8 cellular contexts compared by ENCODE assay signal in the genomic region with DNA sequence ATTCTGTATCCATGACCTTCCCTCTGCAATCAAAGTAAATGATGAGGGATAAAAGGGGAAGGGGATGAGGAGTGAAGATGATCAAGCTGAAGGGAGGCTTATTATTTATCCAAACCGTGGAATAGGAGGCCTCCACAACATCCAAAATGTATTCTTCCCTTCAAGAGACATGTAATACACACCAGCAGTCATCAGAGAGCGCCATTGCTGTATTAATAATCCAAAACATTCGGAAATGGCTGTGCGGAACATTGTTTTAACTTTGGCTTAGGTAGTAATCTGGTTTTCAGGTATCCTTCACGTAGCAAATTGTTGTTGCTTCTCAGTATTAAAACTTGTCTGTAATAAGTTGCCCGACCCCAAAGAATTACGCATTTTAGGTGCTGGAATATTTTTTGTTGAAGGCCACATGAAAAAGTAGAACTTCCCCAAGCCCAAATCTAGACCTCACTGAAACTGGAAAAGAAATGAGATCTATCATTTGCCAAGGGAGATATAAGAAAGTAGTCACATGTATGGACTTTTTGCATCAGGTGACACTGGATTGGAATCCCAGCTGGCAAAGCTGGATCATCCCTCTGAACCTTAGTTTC. TPM values are rescaled to one million over a fixed set of nuclear protein-coding genes. Genes with fewer than 3 reads are reported as not detected.
DNase-seq lines count a peak whose midpoint lies in the region; ATAC-seq and TF ChIP-seq lines count a peak whose summit lies in the region.

No MANE protein-coding gene starts in this region.

- peaks cover 12 to 22% of the 10 kb centered on the region in 2 donors for H3K4me1 Mint-ChIP-seq in effector memory CD8-positive, alpha-beta T cell (ENCODE audit: low read depth in 2 of 2)
- peaks cover 9 to 32% (median 25%) of the 10 kb centered on the region in 4 donors for H3K4me1 Mint-ChIP-seq in naive thymus-derived CD8-positive, alpha-beta T cell

- no peak for DNase-seq in AG04450 (ENCODE audit: low read depth, low spot score)
- peak; percentile 34 for DNase-seq in GM12864 (ENCODE audit: low read depth)
- peak; percentile 11 to 55 for DNase-seq in NCI-H2081 (lab: John Stamatoyannopoulos, UW)
- peak; percentile 22 to 49 (median 43) for DNase-seq in effector memory CD8-positive, alpha-beta T cell
- peak in 9 of 10 donors; percentile 20 to 72 (median 55) for DNase-seq in naive thymus-derived CD8-positive, alpha-beta T cell

- H3K4me3 ChIP-seq in AG04450 (ENCODE audit: low read depth, low read length) (no peak overlapping the region), GM12864 (ENCODE audit: low read depth, low read length) (no peak overlapping the region)

- TF ChIP-seq CTCF in AG04450 (IDR thresholded peaks at IDR 0.05; ENCODE audit: low read depth, low read length): peak; percentile 75
- TF ChIP-seq CTCF in GM12864 (IDR thresholded peaks at IDR 0.05; ENCODE audit: low read depth, low read length, missing control alignments): peak; percentile 63
- TF ChIP-seq CTCF in VCaP (conservative IDR thresholded peaks at IDR 0.05): peak; percentile 77

- no peaks in the 10 kb centered on the region for H3K36me3 Mint-ChIP-seq in effector memory CD8-positive, alpha-beta T cell (ENCODE audit: insufficient read depth)
- H3K36me3 Mint-ChIP-seq in naive thymus-derived CD8-positive, alpha-beta T cell: peaks cover 0 to 2% (median 0%) of the 10 kb centered on the region in 3 donors

- no peak for TF ChIP-seq POLR2A in GM18505 (IDR thresholded peaks at IDR 0.05; ENCODE audit: borderline replicate concordance, extremely low read depth, insufficient read depth, insufficient read length)

- no peak overlapping the region for H3K27ac Mint-ChIP-seq in effector memory CD8-positive, alpha-beta T cell
- peak overlapping the region in 3 of 10 donors; percentile 2 to 47 (median 5) for H3K27ac Mint-ChIP-seq in naive thymus-derived CD8-positive, alpha-beta T cell

- H3K27me3 ChIP-seq in AG04450 (ENCODE audit: control insufficient read depth, insufficient read depth, low read length): no peaks in the 10 kb centered on the region

- H3K9me3 ChIP-seq in AG04450 (ENCODE audit: control insufficient read depth, insufficient read depth, low read length): no peaks in the 10 kb centered on the region

- CTCF ChIA-PET in AG04450 (lab: Charles Lee): interaction anchor here (0.6 to 11.6 kb wide), 17 partner anchors 10 to 698 kb away, joined by 3 to 222 read pairs (median 5); no protein-coding TSS in a partner anchor

- no peaks in the 10 kb centered on the region for H3K9me3 Mint-ChIP-seq in effector memory CD8-positive, alpha-beta T cell
- no peaks in the 10 kb centered on the region for H3K9me3 Mint-ChIP-seq in naive thymus-derived CD8-positive, alpha-beta T cell

- H3K27ac ChIP-seq in AG04450 (ENCODE audit: low read depth, low read length): no peak overlapping the region
- H3K27ac ChIP-seq in VCaP: no peak overlapping the region

- ATAC-seq in effector memory CD8-positive, alpha-beta T cell (replicated peaks): no peak
- ATAC-seq in naive thymus-derived CD8-positive, alpha-beta T cell: no peak
- ATAC-seq in HG03354 (IDR thresholded peaks at IDR 0.05; ENCODE audit: poor library complexity, severe bottlenecking, unreplicated experiment) (no peak), GM18505 (IDR thresholded peaks at IDR 0.05; ENCODE audit: unreplicated experiment) (no peak)

- no peaks in the 10 kb centered on the region for H3K27me3 Mint-ChIP-seq in effector memory CD8-positive, alpha-beta T cell
- no peaks in the 10 kb centered on the region for H3K27me3 Mint-ChIP-seq in naive thymus-derived CD8-positive, alpha-beta T cell

- no peak overlapping the region for H3K4me3 Mint-ChIP-seq in effector memory CD8-positive, alpha-beta T cell
- H3K4me3 Mint-ChIP-seq in naive thymus-derived CD8-positive, alpha-beta T cell: peak overlapping the region in 1 of 10 donors; percentile 5

- POLR2A ChIA-PET in AG04450 (lab: Yijun Ruan, JAX): no interaction called here
- POLR2A ChIA-PET in naive thymus-derived CD8-positive, alpha-beta T cell (lab: Charles Lee): interaction anchor here (1.8 kb wide), 1 partner anchor 354 kb away, joined by 9 read pairs; no protein-coding TSS in a partner anchor

RNA-seq across cellular contexts. Expression of a gene that starts 2.6 kb away (rescaled TPM):
- polyA plus RNA-seq in AG04450 (2011; rRNA removed): 81.7 and 96.7 TPM in 2 replicates
- 57.5 and 70.5 TPM in 2 replicates for polyA minus RNA-seq in AG04450 (2011; rRNA and poly(A)+ RNA removed)
- total RNA-seq in naive thymus-derived CD8-positive, alpha-beta T cell: 10 to 100 TPM; 34.6 to 39.4 TPM
- 10 to 100 TPM; 12.6 to 18.7 (median 13.0) TPM for polyA plus RNA-seq in naive thymus-derived CD8-positive, alpha-beta T cell
